ENCODE assay signal across 8 cellular contexts in genomic region chr11:66676279-66676919, GRCh38. TPM values are rescaled to one million over a fixed set of nuclear protein-coding genes. Genes with fewer than 3 reads are reported as not detected.
DNase-seq lines count a peak whose midpoint lies in the region; ATAC-seq and TF ChIP-seq lines count a peak whose summit lies in the region.

No MANE protein-coding gene starts in this region.

- no peaks in the 10 kb centered on the region for H3K27me3 Mint-ChIP-seq in WTC11 (ENCODE audit: low read depth)

- CTCF ChIA-PET in WTC11 (lab: Charles Lee) = interaction anchor here (1.0 to 3.5 kb wide), 11 partner anchors 17 to 291 kb away, joined by 3 to 47 read pairs (median 21); partner anchors contain the start of genes MRPL11, NPAS4, RBM4 and RCE1

- H3K27ac ChIP-seq in hepatocyte (no peak overlapping the region), subcutaneous abdominal adipose tissue (ENCODE audit: low read depth, low read length) (no peak overlapping the region)

- H3K9me3 ChIP-seq in hepatocyte (ENCODE audit: low read depth) (no peaks in the 10 kb centered on the region), subcutaneous abdominal adipose tissue (ENCODE audit: control insufficient read depth in 5 of 5, low read length in 5 of 5) (no peaks in the 10 kb centered on the region)

- peak overlapping the region; percentile 95 for H3K4me2 ChIP-seq in hepatocyte

- H3K9ac ChIP-seq in subcutaneous abdominal adipose tissue (ENCODE audit: low read length in 5 of 5) = no peak overlapping the region

- no peak overlapping the region for H2AFZ ChIP-seq in hepatocyte

- POLR2A ChIA-PET in WTC11 (lab: Charles Lee) = interaction anchor here (1.3 to 3.0 kb wide), 6 partner anchors 27 to 196 kb away, joined by 3 to 27 read pairs (median 18); partner anchors contain the start of genes ACTN3, CCDC87, CCS and DPP3

- ATAC-seq in WTC11 (no peak), GM18498 (IDR thresholded peaks at IDR 0.05; ENCODE audit: unreplicated experiment) (no peak), GM21360 (IDR thresholded peaks at IDR 0.05; ENCODE audit: unreplicated experiment) (no peak)

- H3K4me1 Mint-ChIP-seq in WTC11 = peaks cover 29% of the 10 kb centered on the region

- H3K36me3 Mint-ChIP-seq in WTC11 = peaks cover 12% of the 10 kb centered on the region

- no peaks in the 10 kb centered on the region for H3K9me2 ChIP-seq in hepatocyte (replicated peaks; ENCODE audit: insufficient read depth)

- H3K27me3 ChIP-seq in hepatocyte (no peaks in the 10 kb centered on the region), subcutaneous abdominal adipose tissue (ENCODE audit: control insufficient read depth in 5 of 5, insufficient read depth in 4 of 5, low read length in 5 of 5) (no peaks in the 10 kb centered on the region)

- H3K4me3 Mint-ChIP-seq in WTC11 = peak overlapping the region; percentile 89

- WGBS in hepatocyte (ENCODE audit: low lambda C conversion rate, missing lambda C conversion rate) = 76% methylated on average over 16 of the region's 16 CpGs

- H4K20me1 ChIP-seq in hepatocyte (ENCODE audit: insufficient read depth, poor library complexity, severe bottlenecking) = peaks cover 40% of the 10 kb centered on the region

- H3K4me1 ChIP-seq in hepatocyte (ENCODE audit: insufficient read depth) (peaks cover 24% of the 10 kb centered on the region), subcutaneous abdominal adipose tissue (ENCODE audit: control insufficient read depth in 5 of 5, insufficient read depth in 5 of 5, low read length in 5 of 5) (peaks cover 4 to 36% (median 25%) of the 10 kb centered on the region in 5 donors)

- H3K4me3 ChIP-seq in hepatocyte (peak overlapping the region; percentile 0), subcutaneous abdominal adipose tissue (ENCODE audit: low read depth in 1 of 5, low read length in 5 of 5) (peak overlapping the region; percentile 79 to 99 (median 87))

- TF ChIP-seq CTCF in WTC11 (IDR thresholded peaks at IDR 0.05) (no peak), hepatocyte (IDR thresholded peaks at IDR 0.05; ENCODE audit: poor library complexity) (no peak)

- H3K36me3 ChIP-seq in hepatocyte (replicated peaks; ENCODE audit: insufficient read depth, low read depth) (peaks cover 3% of the 10 kb centered on the region), subcutaneous abdominal adipose tissue (ENCODE audit: control insufficient read depth in 5 of 5, insufficient read depth in 5 of 5, low read length in 5 of 5) (no peaks in the 10 kb centered on the region)

- DNase-seq in activated effector memory CD4-positive, alpha-beta T cell treated with anti-CD3 and anti-CD28 coated beads, Interleukin-2, amount 50 U/mL, for 16 hours = peak; percentile 47
- DNase-seq in activated effector memory CD4-positive, alpha-beta T cell treated with Interleukin-2 at 50 U/mL for 16 hours = no peak
- no peak for DNase-seq in WTC11 (ENCODE audit: low spot score)
- DNase-seq in hepatocyte (ENCODE audit: low spot score) = no peak
- no peak for DNase-seq in Ammon's horn (ENCODE audit: low spot score)

- H3K79me2 ChIP-seq in hepatocyte = peaks cover 59% of the 10 kb centered on the region

- H3K9me3 Mint-ChIP-seq in WTC11 = no peaks in the 10 kb centered on the region

- H3K27ac Mint-ChIP-seq in WTC11 = peak overlapping the region; percentile 100

TF ChIP-seq in WTC11, 78 proteins besides CTCF, POLR2A, EP300 and RAD21:
- TF ChIP-seq AFF4 (CRISPR knock-in tag; IDR thresholded peaks at IDR 0.05; ENCODE audit: borderline replicate concordance) (no peak), NR2C2 (CRISPR knock-in tag; IDR thresholded peaks at IDR 0.05) (no peak), ZNF416 (CRISPR knock-in tag; IDR thresholded peaks at IDR 0.05) (no peak)

RNA-seq across cellular contexts. Expression of gene RBM4B, which starts 1.3 kb away (rescaled TPM):
- total RNA-seq in WTC11 (2021) = 14.1 to 21.3 TPM (median 20.3 TPM) in 3 replicates
- total RNA-seq in hepatocyte = 25.7 and 26.7 TPM in 2 replicates
- polyA plus RNA-seq in hepatocyte = 32.4 and 33.4 TPM in 2 replicates

RNA-seq across cellular contexts. Expression of gene RBM4, which starts 37.9 kb away (rescaled TPM):
- total RNA-seq in WTC11 (2021) = 144 to 163 TPM (median 154 TPM) in 3 replicates
- 129 and 150 TPM in 2 replicates for total RNA-seq in hepatocyte
- 139 and 151 TPM in 2 replicates for polyA plus RNA-seq in hepatocyte

RNA-seq across cellular contexts. Expression of gene SPTBN2, which starts 52.6 kb away (rescaled TPM):
- total RNA-seq in WTC11 (2021) = 34.9 to 40.7 TPM (median 38.9 TPM) in 3 replicates
- total RNA-seq in hepatocyte = 115 and 152 TPM in 2 replicates
- polyA plus RNA-seq in hepatocyte = 177 and 183 TPM in 2 replicates

RNA-seq across cellular contexts. Expression of gene RBM14, which starts 60.0 kb away (rescaled TPM):
- total RNA-seq in WTC11 (2021) (92.0 to 146 TPM (median 137 TPM) in 3 replicates), hepatocyte (29.5 and 31.1 TPM in 2 replicates)
- polyA plus RNA-seq in hepatocyte = 66.3 and 70.7 TPM in 2 replicates
